ENCODE assay signal across 9 cellular contexts in the genomic region with DNA sequence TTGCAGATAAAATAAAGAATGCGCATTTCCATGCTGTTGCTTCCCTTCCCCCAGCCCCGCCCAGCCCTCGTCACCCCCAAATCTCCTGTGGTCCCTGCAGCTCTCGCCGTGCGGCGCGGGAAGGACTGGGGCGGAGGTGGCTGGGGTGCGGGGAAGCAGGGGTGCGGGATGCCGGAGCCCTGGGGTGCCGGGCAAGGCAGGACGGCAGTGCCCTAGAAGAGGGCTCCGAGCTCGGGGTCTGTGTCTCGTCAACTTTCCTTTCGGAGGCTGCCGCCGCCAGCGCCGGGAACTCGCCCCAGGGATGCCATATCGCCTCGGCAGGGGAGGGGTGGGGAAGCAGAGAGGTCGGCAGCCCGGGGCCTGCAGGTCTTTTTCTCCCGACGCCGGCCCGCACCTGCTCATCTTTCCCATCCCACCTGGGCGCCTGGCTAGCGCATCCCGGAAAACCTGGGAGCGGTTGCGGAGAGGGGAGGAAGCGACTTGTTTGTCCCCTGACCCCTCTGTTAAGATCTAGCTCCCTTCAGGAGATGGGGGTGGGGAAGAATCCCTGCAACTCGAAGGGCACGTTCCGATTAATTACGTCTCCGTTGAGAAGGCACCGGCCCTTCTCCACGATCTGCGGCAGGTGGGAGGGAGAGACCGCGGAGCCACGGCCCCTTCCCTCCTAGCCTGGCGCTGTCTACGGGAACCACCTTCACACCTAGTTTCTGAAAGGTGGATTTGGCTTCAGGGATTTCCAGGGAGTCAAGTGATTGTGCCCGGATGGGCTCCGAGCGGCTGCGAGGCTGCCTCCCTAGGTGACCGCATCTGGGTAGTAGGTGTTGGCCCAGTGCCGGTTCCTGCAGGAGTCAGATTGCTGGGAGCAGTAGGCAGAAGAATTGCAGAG. TPM values are rescaled to one million over a fixed set of nuclear protein-coding genes. Genes with fewer than 3 reads are reported as not detected.
DNase-seq lines count a peak whose midpoint lies in the region; ATAC-seq and TF ChIP-seq lines count a peak whose summit lies in the region.
"Had no signal": no experiment of that assay in that cellular context is flagged by ENCODE, and none has a peak within 500 bp of the region (broad histone marks: within the 10 kb centered on the region; RNA-seq: fewer than 3 reads in every experiment).

No MANE protein-coding gene starts in this region.

- peak overlapping the region; percentile 90 for H3K4me3 Mint-ChIP-seq in nephron progenitor cell

- H3K9me3 Mint-ChIP-seq in nephron progenitor cell = no peaks in the 10 kb centered on the region

- H3K27ac ChIP-seq in ectodermal cell (ENCODE audit: insufficient read depth, low read depth, low read length, poor library complexity, severe bottlenecking) = no peak overlapping the region
- no peak overlapping the region for H3K27ac ChIP-seq in SJCRH30

- H3K27ac Mint-ChIP-seq in nephron progenitor cell = no peak overlapping the region

- TF ChIP-seq CTCF in nephron progenitor cell (IDR thresholded peaks at IDR 0.05) = no peak

- H3K4me3 ChIP-seq in ectodermal cell (ENCODE audit: insufficient read depth, low read depth, low read length) (peak overlapping the region; percentile 56), SJCRH30 (no peak overlapping the region)

- H3K36me3 ChIP-seq in ectodermal cell (ENCODE audit: control insufficient read depth, insufficient read depth, low read length) = no peaks in the 10 kb centered on the region
- no peaks in the 10 kb centered on the region for H3K36me3 ChIP-seq in SJCRH30

- H3K27me3 ChIP-seq in ectodermal cell (ENCODE audit: control insufficient read depth, insufficient read depth, low read length, poor library complexity, severe bottlenecking) (peaks cover 43% of the 10 kb centered on the region), SJCRH30 (no peaks in the 10 kb centered on the region)

- ATAC-seq in GM21526 (IDR thresholded peaks at IDR 0.05; ENCODE audit: low FRiP score, unreplicated experiment) = no peak

- DNase-seq in Ammon's horn (ENCODE audit: low spot score) = peak; percentile 22
- peak; percentile 9 for DNase-seq in HPDE6-E6E7 (ENCODE audit: extremely low spot score)
- DNase-seq in nephron progenitor cell = peak; percentile 37
- no peak for DNase-seq in Kasumi-1 (lab: John Stamatoyannopoulos, UW)
- DNase-seq in SJCRH30 = no peak
- DNase-seq in erythroblast (lab: John Stamatoyannopoulos, UW) = no peak

- peaks cover 61% of the 10 kb centered on the region for H3K27me3 Mint-ChIP-seq in nephron progenitor cell (ENCODE audit: low read depth, poor library complexity)

- H3K9me3 ChIP-seq in ectodermal cell (ENCODE audit: control insufficient read depth, low read length) (no peaks in the 10 kb centered on the region), SJCRH30 (replicated peaks) (no peaks in the 10 kb centered on the region)

- 0 to 1% methylated on average over 51 to 56 of the region's 56 CpGs for WGBS in ectodermal cell, 2 experiments

- peaks cover 6% of the 10 kb centered on the region for H3K4me1 ChIP-seq in ectodermal cell (ENCODE audit: control insufficient read depth, insufficient read depth, low read length)
- no peaks in the 10 kb centered on the region for H3K4me1 ChIP-seq in SJCRH30

- no peaks in the 10 kb centered on the region for H3K36me3 Mint-ChIP-seq in nephron progenitor cell (ENCODE audit: low read depth)

- H3K4me1 Mint-ChIP-seq in nephron progenitor cell = peaks cover 11% of the 10 kb centered on the region

- no peak for TF ChIP-seq POLR2A in erythroblast (IDR thresholded peaks at IDR 0.05; ENCODE audit: low read length)

RNA-seq across cellular contexts. Expression of a gene that starts 0.6 kb away (rescaled TPM):
- 0.44 TPM for polyA plus RNA-seq in ectodermal cell (2013, experiment 1 of 4)
- 0.41 TPM for polyA plus RNA-seq in ectodermal cell (2013, experiment 2 of 4)
- 0.37 TPM for polyA plus RNA-seq in ectodermal cell (2013, experiment 3 of 4)
- 0.45 TPM for polyA plus RNA-seq in ectodermal cell (2013, experiment 4 of 4)
- 0.02 and 0.20 TPM in 2 replicates for total RNA-seq in SJCRH30 (2014; rRNA removed; shearing (Covaris generic))
- total RNA-seq: T-helper 2 cell treated with Interferon-gamma antibody and Interleukin-4, amounts not matched to agents 100 ng/mL and 5 ng/mL, for 36 hours had no signal

Comparison
In these comparisons a context has a peak if more than half of its experiments do, and no peak if none do; other contexts are left out.
1. DNase-seq: peak in Ammon's horn (single experiment), HPDE6-E6E7 (single experiment) and nephron progenitor cell (single experiment); none in Kasumi-1 (0 of 2), SJCRH30 (0 of 2) and erythroblast (0 of 2).